In the genomic region with DNA sequence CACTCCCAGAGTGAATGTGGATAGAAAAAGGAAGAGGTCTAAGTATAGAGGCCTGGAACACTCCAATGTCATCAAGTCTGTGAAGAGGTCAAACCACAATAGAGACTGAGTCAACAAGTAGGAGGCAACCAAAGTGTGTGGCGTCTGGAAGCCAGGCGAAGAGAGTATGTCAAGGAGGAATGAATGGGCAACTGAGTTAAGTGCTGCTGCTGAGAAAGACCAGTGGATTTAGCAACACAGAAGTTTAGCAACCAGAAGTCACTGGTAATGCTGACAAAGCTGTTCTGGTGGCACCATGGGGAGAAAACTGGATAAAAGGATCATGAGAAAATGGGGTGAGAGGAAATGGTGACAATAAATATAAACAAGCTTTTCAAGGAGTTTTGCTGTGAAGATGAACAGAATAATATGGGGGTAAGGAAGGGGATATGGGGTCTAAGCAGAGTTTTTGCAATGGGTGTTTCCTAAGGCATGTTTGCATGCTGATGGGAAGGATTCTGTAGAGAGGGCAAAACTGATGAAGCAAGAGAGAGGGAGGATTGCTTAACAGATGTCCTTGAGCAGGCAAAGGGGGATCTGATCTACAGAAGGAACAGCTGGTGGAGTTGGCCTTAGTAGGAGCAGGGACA, we compare ENCODE assay signal across 8 cellular contexts. TPM values are rescaled to one million over a fixed set of nuclear protein-coding genes. Genes with fewer than 3 reads are reported as not detected.
DNase-seq lines count a peak whose midpoint lies in the region; ATAC-seq and TF ChIP-seq lines count a peak whose summit lies in the region.

No MANE protein-coding gene starts in this region.

- H3K9me3 Mint-ChIP-seq in T-helper 2 cell treated with Interferon-gamma antibody and Interleukin-4, amounts not matched to agents 5 μg/mL and 100 μg/mL, for 36 hours, result no peaks in the 10 kb centered on the region
- H3K9me3 Mint-ChIP-seq in mesothelial cell of epicardium, result no peaks in the 10 kb centered on the region

- no peaks in the 10 kb centered on the region for H3K36me3 Mint-ChIP-seq in T-helper 2 cell treated with Interferon-gamma antibody and Interleukin-4, amounts not matched to agents 5 μg/mL and 100 μg/mL, for 36 hours (ENCODE audit: low read depth)
- H3K36me3 Mint-ChIP-seq in mesothelial cell of epicardium, result no peaks in the 10 kb centered on the region

- CTCF ChIA-PET in BJ (lab: Yijun Ruan, JAX), result no interaction called here

- DNase-seq in BJ (ENCODE audit: low read depth) (peak; percentile 18), HS-27A (ENCODE audit: low read depth) (peak; percentile 55), kidney tubule cell (ENCODE audit: low spot score) (peak; percentile 94), NCI-H146 (lab: John Stamatoyannopoulos, UW) (no peak), mesothelial cell of epicardium (ENCODE audit: low spot score in 2 of 2, unreplicated experiment in 2 of 2) (no peak)
- DNase-seq in T-helper 2 cell treated with Interferon-gamma antibody and Interleukin-4, amounts not matched to agents 5 μg/mL and 100 μg/mL, for 36 hours (ENCODE audit: low spot score), result peak; percentile 27
- no peak for DNase-seq in activated CD8-positive, alpha-beta memory T cell treated with anti-CD3 and anti-CD28 coated beads for 24 hours

- POLR2A ChIA-PET in BJ (lab: Charles Lee), result no interaction called here

- no peak overlapping the region for H3K4me3 Mint-ChIP-seq in T-helper 2 cell treated with Interferon-gamma antibody and Interleukin-4, amounts not matched to agents 5 μg/mL and 100 μg/mL, for 36 hours
- H3K4me3 Mint-ChIP-seq in mesothelial cell of epicardium, result no peak overlapping the region

- H3K4me1 Mint-ChIP-seq in T-helper 2 cell treated with Interferon-gamma antibody and Interleukin-4, amounts not matched to agents 5 μg/mL and 100 μg/mL, for 36 hours (ENCODE audit: low read depth), result no peaks in the 10 kb centered on the region
- peaks cover 14% of the 10 kb centered on the region for H3K4me1 Mint-ChIP-seq in mesothelial cell of epicardium

- no peak for TF ChIP-seq CTCF in BJ (IDR thresholded peaks at IDR 0.05; ENCODE audit: insufficient read depth, low read depth, low read length)
- TF ChIP-seq CTCF in mesothelial cell of epicardium (IDR thresholded peaks at IDR 0.05; ENCODE audit: unreplicated experiment), result no peak

- peaks cover 4% of the 10 kb centered on the region for H3K27me3 ChIP-seq in BJ (ENCODE audit: control insufficient read depth, insufficient read depth, low read length)

- H3K36me3 ChIP-seq in BJ (ENCODE audit: control insufficient read depth, insufficient read depth, low read length), result no peaks in the 10 kb centered on the region

- no peak overlapping the region for H3K27ac Mint-ChIP-seq in T-helper 2 cell treated with Interferon-gamma antibody and Interleukin-4, amounts not matched to agents 5 μg/mL and 100 μg/mL, for 36 hours
- H3K27ac Mint-ChIP-seq in mesothelial cell of epicardium, result no peak overlapping the region

- no peak overlapping the region for H3K4me3 ChIP-seq in BJ (ENCODE audit: low read depth, low read length)

- no peak for ATAC-seq in GM19328 (IDR thresholded peaks at IDR 0.05; ENCODE audit: unreplicated experiment)

- H3K27me3 Mint-ChIP-seq in T-helper 2 cell treated with Interferon-gamma antibody and Interleukin-4, amounts not matched to agents 5 μg/mL and 100 μg/mL, for 36 hours (ENCODE audit: low read depth), result no peaks in the 10 kb centered on the region
- H3K27me3 Mint-ChIP-seq in mesothelial cell of epicardium (ENCODE audit: low read depth), result no peaks in the 10 kb centered on the region

RNA-seq across cellular contexts. Expression of a gene that starts 38.4 kb away (rescaled TPM):
- polyA plus RNA-seq in BJ (2011; rRNA removed), result 0.78 and 0.94 TPM in 2 replicates
- polyA minus RNA-seq in BJ (2011; rRNA and poly(A)+ RNA removed), result not detected in 2 replicates
- 3.8 to 4.6 TPM (median 4.2 TPM) in 3 replicates for total RNA-seq in mesothelial cell of epicardium

Comparison
In these comparisons a context has a peak if more than half of its experiments do, and no peak if none do; other contexts are left out.
1. DNase-seq: peak in BJ (single experiment), HS-27A (single experiment), T-helper 2 cell treated with Interferon-gamma antibody and Interleukin-4, amounts not matched to agents 5 μg/mL and 100 μg/mL, for 36 hours (single experiment) and kidney tubule cell (single experiment); none in NCI-H146 (single experiment), mesothelial cell of epicardium (0 of 2) and activated CD8-positive, alpha-beta memory T cell treated with anti-CD3 and anti-CD28 coated beads for 24 hours (single experiment).